In the genomic region with DNA sequence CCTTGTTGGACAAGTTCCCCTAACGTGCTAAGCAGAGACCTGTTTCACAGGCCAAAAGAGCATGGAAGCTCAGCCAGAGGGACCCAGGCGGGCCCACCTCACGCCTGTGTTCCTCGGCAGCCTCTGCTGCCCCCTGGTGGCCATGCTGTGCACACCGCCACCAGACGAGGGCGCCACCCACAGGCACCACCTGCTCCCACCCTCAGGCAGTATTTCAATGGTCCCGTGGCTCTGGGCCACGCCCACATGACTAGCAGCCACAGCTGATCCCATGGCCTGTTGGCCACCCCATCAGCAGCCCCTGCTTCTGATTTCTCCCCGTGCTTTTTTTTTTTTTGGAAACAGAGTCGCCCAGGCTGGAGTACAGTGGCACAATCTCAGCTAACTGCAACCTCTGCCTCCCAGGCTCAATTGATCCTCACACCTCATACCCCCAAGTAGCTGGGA, we compare ENCODE assay signal across 8 cellular contexts. TPM values are rescaled to one million over a fixed set of nuclear protein-coding genes. Genes with fewer than 3 reads are reported as not detected.
DNase-seq lines count a peak whose midpoint lies in the region; ATAC-seq and TF ChIP-seq lines count a peak whose summit lies in the region.

No MANE protein-coding gene starts in this region.

- peak; percentile 66 for ATAC-seq in GM21619 (IDR thresholded peaks at IDR 0.05; ENCODE audit: unreplicated experiment)

- peaks cover 60% of the 10 kb centered on the region for H3K36me3 ChIP-seq in MG63
- peaks cover 4% of the 10 kb centered on the region; the same call in 1 of the 2 replicates for H3K36me3 ChIP-seq in SJCRH30

- peak; percentile 97 for TF ChIP-seq CTCF in osteocyte (IDR thresholded peaks at IDR 0.05)
- TF ChIP-seq CTCF in type B pancreatic cell (conservative IDR thresholded peaks at IDR 0.05) = peak; percentile 98

- H3K27ac ChIP-seq in SJCRH30 = no peak overlapping the region

- H3K4me1 Mint-ChIP-seq in osteocyte (ENCODE audit: unreplicated experiment) (peaks cover 14% of the 10 kb centered on the region), type B pancreatic cell (ENCODE audit: unreplicated experiment) (no peaks in the 10 kb centered on the region)

- H3K27me3 ChIP-seq in MG63 (no peaks in the 10 kb centered on the region), SJCRH30 (no peaks in the 10 kb centered on the region)

- H3K36me3 Mint-ChIP-seq in osteocyte (ENCODE audit: unreplicated experiment) (peaks cover 15% of the 10 kb centered on the region), type B pancreatic cell (no peaks in the 10 kb centered on the region)

- H3K9me3 ChIP-seq in MG63 (no peaks in the 10 kb centered on the region), SJCRH30 (replicated peaks) (no peaks in the 10 kb centered on the region)

- DNase-seq in DMS 273 (lab: John Stamatoyannopoulos, UW; ENCODE audit: unreplicated experiment) (peak; percentile 95), MG63 (peak; percentile 89), SJCRH30 (peak; percentile 95 to 97), activated gamma-delta T cell (lab: John Stamatoyannopoulos, UW) (peak; percentile 72), foreskin melanocyte (peak; percentile 66), osteocyte (ENCODE audit: extremely low spot score, unreplicated experiment) (peak; percentile 95), type B pancreatic cell (ENCODE audit: extremely low spot score, unreplicated experiment) (peak; percentile 90)

- H3K9me3 Mint-ChIP-seq in osteocyte (ENCODE audit: unreplicated experiment) (no peaks in the 10 kb centered on the region), type B pancreatic cell (no peaks in the 10 kb centered on the region)

- H3K27ac Mint-ChIP-seq in osteocyte (ENCODE audit: unreplicated experiment) (no peak overlapping the region), type B pancreatic cell (no peak overlapping the region)

- H3K27me3 Mint-ChIP-seq in osteocyte (ENCODE audit: unreplicated experiment) (no peaks in the 10 kb centered on the region), type B pancreatic cell (no peaks in the 10 kb centered on the region)

- H3K4me1 ChIP-seq in SJCRH30 = peaks cover 5% of the 10 kb centered on the region; the same call in 1 of the 2 replicates

- H3K4me3 Mint-ChIP-seq in osteocyte (ENCODE audit: unreplicated experiment) (no peak overlapping the region), type B pancreatic cell (no peak overlapping the region)

- H3K4me3 ChIP-seq in MG63 (no peak overlapping the region), SJCRH30 (no peak overlapping the region)

RNA-seq across cellular contexts. Expression of gene MPG, which starts 18.9 kb away (rescaled TPM):
- 126 and 258 TPM in 2 replicates for total RNA-seq in MG63 (2014; rRNA removed; shearing (Covaris generic); ENCODE audit: low replicate concordance)
- total RNA-seq in SJCRH30 (2014; rRNA removed; shearing (Covaris generic)) = 37.8 and 47.2 TPM in 2 replicates
- 65.9 and 71.6 TPM in 2 replicates for total RNA-seq in osteocyte
- total RNA-seq in type B pancreatic cell (ENCODE audit: low replicate concordance) = 38.0 and 40.0 TPM in 2 replicates

RNA-seq across cellular contexts. Expression of gene RHBDF1, which starts 24.5 kb away (rescaled TPM):
- total RNA-seq in MG63 (2014; rRNA removed; shearing (Covaris generic); ENCODE audit: low replicate concordance) = 4.2 and 12.0 TPM in 2 replicates
- 24.1 and 25.3 TPM in 2 replicates for total RNA-seq in SJCRH30 (2014; rRNA removed; shearing (Covaris generic))
- total RNA-seq in osteocyte = 56.8 and 57.6 TPM in 2 replicates
- total RNA-seq in type B pancreatic cell (ENCODE audit: low replicate concordance) = 25.3 and 27.3 TPM in 2 replicates

RNA-seq across cellular contexts. Expression of gene NPRL3, which starts 41.5 kb away (rescaled TPM):
- total RNA-seq in MG63 (2014; rRNA removed; shearing (Covaris generic); ENCODE audit: low replicate concordance) = 9.6 and 18.2 TPM in 2 replicates
- 9.8 and 11.5 TPM in 2 replicates for total RNA-seq in SJCRH30 (2014; rRNA removed; shearing (Covaris generic))
- 45.1 and 45.3 TPM in 2 replicates for total RNA-seq in osteocyte
- 37.9 and 38.7 TPM in 2 replicates for total RNA-seq in type B pancreatic cell (ENCODE audit: low replicate concordance)

RNA-seq across cellular contexts. Expression of gene SNRNP25, which starts 43.3 kb away (rescaled TPM):
- 33.1 and 87.8 TPM in 2 replicates for total RNA-seq in MG63 (2014; rRNA removed; shearing (Covaris generic); ENCODE audit: low replicate concordance)
- total RNA-seq in SJCRH30 (2014; rRNA removed; shearing (Covaris generic)) = 60.7 and 63.4 TPM in 2 replicates
- total RNA-seq in osteocyte (28.6 and 30.4 TPM in 2 replicates), type B pancreatic cell (ENCODE audit: low replicate concordance) (38.5 and 48.7 TPM in 2 replicates)

RNA-seq across cellular contexts. Expression of gene POLR3K, which starts 43.5 kb away (rescaled TPM):
- total RNA-seq in MG63 (2014; rRNA removed; shearing (Covaris generic); ENCODE audit: low replicate concordance) = 16.4 and 25.5 TPM in 2 replicates
- total RNA-seq in SJCRH30 (2014; rRNA removed; shearing (Covaris generic)) = 20.9 and 24.3 TPM in 2 replicates
- 9.9 and 10.3 TPM in 2 replicates for total RNA-seq in osteocyte
- 12.6 and 17.6 TPM in 2 replicates for total RNA-seq in type B pancreatic cell (ENCODE audit: low replicate concordance)
